17 cellular contexts compared by ENCODE assay signal in the genomic region with DNA sequence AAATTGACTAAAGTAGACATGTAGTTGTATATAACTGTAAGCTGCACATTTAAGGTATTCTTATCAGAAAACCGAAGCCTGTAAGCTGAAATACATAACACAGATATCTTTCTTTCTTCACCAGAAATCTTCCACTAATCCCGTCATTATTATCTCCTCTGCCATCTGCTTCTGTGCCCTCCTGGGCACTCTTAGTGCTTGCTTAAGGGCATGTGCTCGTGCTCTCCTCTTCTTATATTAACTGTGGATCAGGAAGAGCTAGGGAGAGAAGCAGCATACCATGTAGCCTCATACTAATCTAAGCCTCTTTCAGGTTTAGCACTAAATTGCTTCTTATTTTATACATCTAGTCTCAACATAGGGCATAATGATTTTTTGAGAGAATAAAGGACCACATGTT.
DNase-seq lines count a peak whose midpoint lies in the region; TF ChIP-seq lines count a peak whose summit lies in the region.
"Had no signal": no experiment of that assay in that cellular context is flagged by ENCODE, and none has a peak within 500 bp of the region (broad histone marks: within the 10 kb centered on the region; RNA-seq: fewer than 3 reads in every experiment).

No MANE protein-coding gene starts in this region.

- no peaks in the 10 kb centered on the region for H3K27me3 ChIP-seq in BLaER1
- no peaks in the 10 kb centered on the region for H3K27me3 ChIP-seq in effector memory CD4-positive, alpha-beta T cell (replicated peaks; ENCODE audit: control insufficient read depth, insufficient read depth, low read length, poor library complexity, severe bottlenecking)
- H3K27me3 ChIP-seq: BE2C, gastroesophageal sphincter, Peyer's patch had no signal

- no peaks in the 10 kb centered on the region for H3K9me3 ChIP-seq in BLaER1
- no peaks in the 10 kb centered on the region for H3K9me3 ChIP-seq in effector memory CD4-positive, alpha-beta T cell (ENCODE audit: control insufficient read depth, low read length)
- H3K9me3 ChIP-seq: BE2C, gastroesophageal sphincter, lower lobe of right lung, Peyer's patch, SK-N-SH, thoracic aorta had no signal

- TF ChIP-seq CTCF in 22Rv1 (IDR thresholded peaks at IDR 0.05) (no peak), NB4 (IDR thresholded peaks at IDR 0.05; ENCODE audit: low read depth, low read length) (no peak)

- peak overlapping the region; percentile 54; the same call in 1 of the 2 replicates for H3K4me2 ChIP-seq in BLaER1
- H3K4me2 ChIP-seq: SK-N-SH had no signal

- H3K27ac ChIP-seq in 22Rv1, result peak overlapping the region; percentile 30; the same call in 1 of the 2 replicates
- H3K27ac ChIP-seq in BLaER1, result no peak overlapping the region
- peak overlapping the region; percentile 50 for H3K27ac ChIP-seq in effector memory CD4-positive, alpha-beta T cell (ENCODE audit: insufficient read depth, low read length, poor library complexity, severe bottlenecking)
- H3K27ac ChIP-seq: gastroesophageal sphincter, lower lobe of right lung, thoracic aorta had no signal

- TF ChIP-seq POLR2A in NB4 (IDR thresholded peaks at IDR 0.05; ENCODE audit: extremely low read depth, insufficient read length), result no peak

- H3K9ac ChIP-seq in BLaER1, result no peak overlapping the region
- H3K9ac ChIP-seq: SK-N-SH had no signal

- no peaks in the 10 kb centered on the region for H3K36me3 ChIP-seq in BLaER1
- no peaks in the 10 kb centered on the region for H3K36me3 ChIP-seq in effector memory CD4-positive, alpha-beta T cell (ENCODE audit: control insufficient read depth, insufficient read depth, low read length)

- H3K4me1 ChIP-seq in BLaER1, result peaks cover 12% of the 10 kb centered on the region
- H3K4me1 ChIP-seq in effector memory CD4-positive, alpha-beta T cell (ENCODE audit: control insufficient read depth, insufficient read depth, low read length, poor library complexity, severe bottlenecking), result peaks cover 8% of the 10 kb centered on the region
- H3K4me1 ChIP-seq: gastroesophageal sphincter, Peyer's patch had no signal

- H4K20me1 ChIP-seq in BLaER1, result no peaks in the 10 kb centered on the region

- no peak overlapping the region for H3K4me3 ChIP-seq in BLaER1
- no peak overlapping the region for H3K4me3 ChIP-seq in NB4 (ENCODE audit: low read depth, low read length)
- no peak overlapping the region for H3K4me3 ChIP-seq in effector memory CD4-positive, alpha-beta T cell (ENCODE audit: insufficient read depth, low read depth, low read length, poor library complexity, severe bottlenecking)
- H3K4me3 ChIP-seq: gastroesophageal sphincter, lower lobe of right lung, Peyer's patch, thoracic aorta had no signal

- DNase-seq in NB4 (ENCODE audit: low read depth) (peak; percentile 5), hypothalamus (lab: John Stamatoyannopoulos, UW) (no peak), NCI-H2107 treated with DMSO at 0.1 percent for 48 hours (lab: John Stamatoyannopoulos, UW; ENCODE audit: unreplicated experiment) (no peak)
- no peak for DNase-seq in effector memory CD4-positive, alpha-beta T cell
- no peak for DNase-seq in stimulated activated CD4-positive, alpha-beta T cell treated with anti-CD3 and anti-CD28 coated beads, Interleukin-1b, Interleukin-23, amount 100 ng/mL, for 48 hours
- DNase-seq: BE2C, erythroblast, Kasumi-1, lower lobe of right lung, NCI-H1436, NCI-H82, Peyer's patch, SK-N-SH had no signal
